In genomic region chr13:49347650-49348385, GRCh38 we compare ENCODE assay signal across 20 cellular contexts.
DNase-seq lines count a peak whose midpoint lies in the region; ATAC-seq, FAIRE-seq and TF ChIP-seq lines count a peak whose summit lies in the region.
"Had no signal": no experiment of that assay in that cellular context is flagged by ENCODE, and none has a peak within 500 bp of the region (broad histone marks: within the 10 kb centered on the region; RNA-seq: fewer than 3 reads in every experiment).

No MANE protein-coding gene starts in this region.

- ATAC-seq in GM18867 (IDR thresholded peaks at IDR 0.05; ENCODE audit: unreplicated experiment) (no peak), HG03097 (IDR thresholded peaks at IDR 0.05; ENCODE audit: low FRiP score, unreplicated experiment) (no peak)
- ATAC-seq: Panc1 had no signal

- H3K27me3 ChIP-seq in layer of hippocampus (ENCODE audit: control insufficient read depth, insufficient read depth, low read length), result no peaks in the 10 kb centered on the region
- H3K27me3 ChIP-seq: SJCRH30 had no signal

- H3K27ac ChIP-seq in cingulate gyrus (ENCODE audit: low read depth, low read length), result peak overlapping the region; percentile 22
- H3K27ac ChIP-seq in layer of hippocampus (ENCODE audit: low read depth, low read length), result peak overlapping the region; percentile 1
- H3K27ac ChIP-seq: SJCRH30 had no signal

- no peak for FAIRE-seq in GM12892 (lab: Jason Lieb, UNC)

- DNase-seq in ELF-1 (ENCODE audit: low read depth, low spot score), result peak; percentile 53
- DNase-seq in RPMI7951 (ENCODE audit: low read depth), result peak; percentile 95
- DNase-seq in GM12892 (ENCODE audit: insufficient read length), result no peak
- DNase-seq in activated CD4-positive, CD25-positive, alpha-beta regulatory T cell treated with anti-CD3 and anti-CD28 coated beads, Interleukin-2, amount 50 U/mL, for 72 hours, result no peak
- DNase-seq: AML-193; C1 segment of cervical spinal cord; CD8-positive, alpha-beta memory T cell; DMS53; GOT3; NCI-H1105; NCI-H2029 treated with DMSO at 0.1 percent for 48 hours; NCI-H345; NCI-H524; NCI-H774 had no signal

- no peak for TF ChIP-seq POLR2A in GM12892 (IDR thresholded peaks at IDR 0.05; ENCODE audit: low read depth, low read length)

Comparison
In these comparisons a context has a peak if more than half of its experiments do, and no peak if none do; other contexts are left out.
1. DNase-seq: peak in ELF-1 (single experiment) and RPMI7951 (single experiment); none in GM12892 (single experiment) and activated CD4-positive, CD25-positive, alpha-beta regulatory T cell treated with anti-CD3 and anti-CD28 coated beads, Interleukin-2, amount 50 U/mL, for 72 hours (single experiment).